10 cellular contexts compared by ENCODE assay signal in the genomic region with DNA sequence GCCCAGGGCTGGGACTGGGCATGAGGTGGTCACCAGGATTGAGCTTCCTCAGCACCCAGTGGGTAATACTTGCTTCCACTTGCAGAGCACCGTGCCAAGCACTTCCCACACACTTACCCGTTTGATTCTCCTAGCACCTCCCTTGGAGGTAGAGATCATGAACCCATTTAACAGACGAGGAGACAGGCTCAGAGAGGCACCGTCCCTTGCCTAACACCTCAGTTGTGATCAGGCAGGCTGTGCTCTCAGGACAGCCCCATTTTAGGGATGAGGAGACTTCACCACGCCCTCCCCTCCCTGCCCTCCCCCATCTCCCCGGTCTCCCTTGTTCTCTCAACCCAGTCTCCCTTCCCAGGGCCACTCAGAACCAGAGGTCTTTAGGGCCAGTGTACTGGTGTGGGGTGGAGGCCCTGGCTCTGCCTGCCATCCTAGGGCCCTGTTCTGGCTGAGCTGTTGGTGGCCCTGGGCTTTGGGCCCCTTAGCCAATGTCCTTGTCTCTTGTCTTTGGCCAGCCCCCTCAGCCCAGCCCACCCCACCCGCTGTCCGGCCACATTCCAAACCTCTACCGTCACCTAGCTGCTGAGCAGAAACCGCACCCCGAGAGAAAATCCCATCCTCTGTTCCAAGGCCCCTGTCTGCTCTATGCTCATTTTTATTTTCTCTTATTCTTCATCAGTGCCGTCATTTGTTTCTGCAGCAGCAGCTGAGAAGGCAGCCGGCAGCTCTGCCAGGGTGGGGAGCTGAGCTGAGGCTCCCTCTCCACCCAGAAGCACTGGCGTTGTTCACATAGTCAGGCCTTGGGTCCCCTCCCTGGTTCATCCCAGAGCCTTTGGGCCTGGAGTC. TPM values are rescaled to one million over a fixed set of nuclear protein-coding genes. Genes with fewer than 3 reads are reported as not detected.
DNase-seq lines count a peak whose midpoint lies in the region; ATAC-seq lines count a peak whose summit lies in the region.
"Had no signal": no experiment of that assay in that cellular context is flagged by ENCODE, and none has a peak within 500 bp of the region (broad histone marks: within the 10 kb centered on the region; RNA-seq: fewer than 3 reads in every experiment).

No MANE protein-coding gene starts in this region.

- no peaks in the 10 kb centered on the region for H3K4me1 Mint-ChIP-seq in activated CD4-positive, alpha-beta memory T cell treated with anti-CD3 and anti-CD28 coated beads, Interleukin-2, amount 10 ng/mL, durations not matched to agents 7 days and 5 days

- peak; percentile 84 for DNase-seq in H4 (ENCODE audit: low spot score)
- DNase-seq in amniotic stem cell (lab: John Stamatoyannopoulos, UW), result peak; percentile 43
- peak; percentile 32 for DNase-seq in left cardiac atrium
- peak; percentile 60 for DNase-seq in retina
- no peak for DNase-seq in GOT3 (lab: John Stamatoyannopoulos, UW)
- no peak for DNase-seq in effector CD8-positive, alpha-beta T cell (lab: John Stamatoyannopoulos, UW)
- DNase-seq in activated CD4-positive, alpha-beta memory T cell treated with anti-CD3 and anti-CD28 coated beads, Interleukin-2, amount 10 ng/mL, durations not matched to agents 7 days and 5 days, result no peak
- DNase-seq: stimulated activated CD4-positive, alpha-beta T cell treated with anti-CD3 and anti-CD28 coated beads, Interleukin-4, amount 100 ng/mL, for 4 hours had no signal

- POLR2A ChIA-PET in activated CD4-positive, alpha-beta memory T cell treated with anti-CD3 and anti-CD28 coated beads, Interleukin-2, amount 10 ng/mL, durations not matched to agents 7 days and 5 days (lab: Charles Lee), result no interaction called here

- no peak overlapping the region for H3K4me3 Mint-ChIP-seq in activated CD4-positive, alpha-beta memory T cell treated with anti-CD3 and anti-CD28 coated beads, Interleukin-2, amount 10 ng/mL, durations not matched to agents 7 days and 5 days

- ATAC-seq in left cardiac atrium, result peak in 1 of 2 donors; percentile 73
- ATAC-seq in HG03439 (IDR thresholded peaks at IDR 0.05; ENCODE audit: unreplicated experiment), result no peak

- no peaks in the 10 kb centered on the region for H3K27me3 Mint-ChIP-seq in activated CD4-positive, alpha-beta memory T cell treated with anti-CD3 and anti-CD28 coated beads, Interleukin-2, amount 10 ng/mL, durations not matched to agents 7 days and 5 days

- intact Hi-C loops in left cardiac atrium (cut with DNase I), result no loop called here

- CTCF ChIA-PET in activated CD4-positive, alpha-beta memory T cell treated with anti-CD3 and anti-CD28 coated beads, Interleukin-2, amount 10 ng/mL, durations not matched to agents 7 days and 5 days (lab: Charles Lee), result no interaction called here

- H3K27ac Mint-ChIP-seq in activated CD4-positive, alpha-beta memory T cell treated with anti-CD3 and anti-CD28 coated beads, Interleukin-2, amount 10 ng/mL, durations not matched to agents 7 days and 5 days, result no peak overlapping the region

- no peaks in the 10 kb centered on the region for H3K9me3 Mint-ChIP-seq in activated CD4-positive, alpha-beta memory T cell treated with anti-CD3 and anti-CD28 coated beads, Interleukin-2, amount 10 ng/mL, durations not matched to agents 7 days and 5 days

- no peaks in the 10 kb centered on the region for H3K36me3 Mint-ChIP-seq in activated CD4-positive, alpha-beta memory T cell treated with anti-CD3 and anti-CD28 coated beads, Interleukin-2, amount 10 ng/mL, durations not matched to agents 7 days and 5 days (ENCODE audit: low read depth)

RNA-seq across cellular contexts. Expression of gene OLFML2A, which starts 33.8 kb away (rescaled TPM):
- total RNA-seq in H4 (2014; rRNA removed; shearing (Covaris generic)), result 2.8 and 5.5 TPM in 2 replicates
- total RNA-seq in left cardiac atrium, result 10 to 100 TPM; 19.4 to 24.6 TPM
- not detected for total RNA-seq in activated CD4-positive, alpha-beta memory T cell treated with anti-CD3 and anti-CD28 coated beads, Interleukin-2, amount 10 ng/mL, durations not matched to agents 7 days and 5 days

RNA-seq across cellular contexts. Expression of gene NR6A1, which starts 39.6 kb away (rescaled TPM):
- 1.2 and 3.7 TPM in 2 replicates for total RNA-seq in H4 (2014; rRNA removed; shearing (Covaris generic))
- total RNA-seq in left cardiac atrium, result 1 to 10 TPM; 1.2 to 1.3 TPM
- under 1 TPM; 0.28 to 0.76 TPM for total RNA-seq in activated CD4-positive, alpha-beta memory T cell treated with anti-CD3 and anti-CD28 coated beads, Interleukin-2, amount 10 ng/mL, durations not matched to agents 7 days and 5 days

RNA-seq across cellular contexts. Expression of gene WDR38, which starts 42.5 kb away (rescaled TPM):
- total RNA-seq in H4 (2014; rRNA removed; shearing (Covaris generic)), result not detected in 2 replicates
- not detected for total RNA-seq in left cardiac atrium
- not detected for total RNA-seq in activated CD4-positive, alpha-beta memory T cell treated with anti-CD3 and anti-CD28 coated beads, Interleukin-2, amount 10 ng/mL, durations not matched to agents 7 days and 5 days
- total RNA-seq: endothelial cell of umbilical vein had no signal

RNA-seq across cellular contexts. Expression of gene RPL35, which starts 51.0 kb away (rescaled TPM):
- 2,412 and 2,808 TPM in 2 replicates for total RNA-seq in H4 (2014; rRNA removed; shearing (Covaris generic))
- 100 to 1,000 TPM; 814 to 826 TPM for total RNA-seq in left cardiac atrium
- 1,000 to 10,000 TPM; 1,297 to 1,317 TPM for total RNA-seq in activated CD4-positive, alpha-beta memory T cell treated with anti-CD3 and anti-CD28 coated beads, Interleukin-2, amount 10 ng/mL, durations not matched to agents 7 days and 5 days

RNA-seq across cellular contexts. Expression of gene ARPC5L, which starts 51.2 kb away (rescaled TPM):
- 22.1 and 35.7 TPM in 2 replicates for total RNA-seq in H4 (2014; rRNA removed; shearing (Covaris generic))
- 10 to 100 TPM; 31.3 to 41.6 TPM for total RNA-seq in left cardiac atrium
- 10 to 100 TPM; 76.6 to 79.4 TPM for total RNA-seq in activated CD4-positive, alpha-beta memory T cell treated with anti-CD3 and anti-CD28 coated beads, Interleukin-2, amount 10 ng/mL, durations not matched to agents 7 days and 5 days

Comparison
In these comparisons a context has a peak if more than half of its experiments do, and no peak if none do; other contexts are left out.
1. DNase-seq: peak in H4 (single experiment), amniotic stem cell (single experiment), left cardiac atrium (single experiment) and retina (single experiment); none in GOT3 (single experiment), effector CD8-positive, alpha-beta T cell (single experiment) and activated CD4-positive, alpha-beta memory T cell treated with anti-CD3 and anti-CD28 coated beads, Interleukin-2, amount 10 ng/mL, durations not matched to agents 7 days and 5 days (single experiment).